ENCODE assay signal across 12 cellular contexts in the genomic region with DNA sequence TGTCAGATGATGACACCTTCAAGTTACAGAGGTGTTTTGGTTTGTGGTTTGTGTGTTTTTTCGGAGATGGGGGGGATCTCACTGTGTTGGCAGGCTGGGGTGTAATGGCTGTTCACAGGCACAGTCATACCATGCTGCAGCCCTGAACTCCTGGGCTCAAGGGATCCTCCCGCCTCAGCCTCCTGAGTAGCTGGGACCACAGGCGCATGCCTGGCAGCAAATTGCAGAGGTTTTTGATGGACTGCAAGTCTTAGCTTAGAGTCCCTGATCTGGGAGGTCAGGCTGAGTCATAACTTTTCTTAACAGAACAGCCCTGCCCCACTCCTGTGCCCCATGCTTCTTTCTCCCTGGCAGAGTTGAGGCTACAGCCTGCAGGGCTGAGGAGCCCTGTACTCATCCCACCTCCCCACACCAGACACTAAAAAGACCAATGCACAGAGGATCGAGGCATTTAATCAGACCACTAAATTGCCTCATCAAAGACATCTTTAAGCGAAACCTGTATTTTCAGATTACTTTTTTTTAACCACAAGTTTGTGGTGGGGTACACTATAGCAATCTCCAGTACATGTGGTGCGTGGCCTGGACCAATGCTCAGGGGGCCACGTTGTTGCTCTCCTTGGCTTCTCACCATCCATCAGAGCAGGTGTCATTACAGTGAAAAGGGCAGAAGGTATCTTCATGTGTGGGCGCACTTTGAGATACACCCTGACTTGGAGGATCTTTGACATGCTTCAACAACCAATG. TPM values are rescaled to one million over a fixed set of nuclear protein-coding genes. Genes with fewer than 3 reads are reported as not detected.
DNase-seq lines count a peak whose midpoint lies in the region; ATAC-seq and TF ChIP-seq lines count a peak whose summit lies in the region.
"Had no signal": no experiment of that assay in that cellular context is flagged by ENCODE, and none has a peak within 500 bp of the region (broad histone marks: within the 10 kb centered on the region; RNA-seq: fewer than 3 reads in every experiment).

No MANE protein-coding gene starts in this region.

- no peaks in the 10 kb centered on the region for H3K9me3 Mint-ChIP-seq in CD8-positive, alpha-beta T cell
- H3K9me3 Mint-ChIP-seq in activated T-helper 17 cell treated with anti-CD3 and anti-CD28 coated beads, Interleukin-2, amount 50 U/mL, for 72 hours, result no peaks in the 10 kb centered on the region

- H3K27ac Mint-ChIP-seq in CD8-positive, alpha-beta T cell, result peak overlapping the region; percentile 85
- peak overlapping the region; percentile 78 for H3K27ac Mint-ChIP-seq in activated T-helper 17 cell treated with anti-CD3 and anti-CD28 coated beads, Interleukin-2, amount 50 U/mL, for 72 hours

- H3K27me3 Mint-ChIP-seq in CD8-positive, alpha-beta T cell (ENCODE audit: low read depth), result no peaks in the 10 kb centered on the region
- no peaks in the 10 kb centered on the region for H3K27me3 Mint-ChIP-seq in activated T-helper 17 cell treated with anti-CD3 and anti-CD28 coated beads, Interleukin-2, amount 50 U/mL, for 72 hours

- peak in 3 of 7 experiments; percentile 33 to 59 (median 56) for DNase-seq in CD8-positive, alpha-beta T cell
- DNase-seq in iris pigment epithelial cell (ENCODE audit: low read depth) (peak; percentile 64), SIG-M5 (lab: John Stamatoyannopoulos, UW) (no peak), Ammon's horn (ENCODE audit: low spot score) (no peak)
- DNase-seq: body of pancreas, left cardiac atrium, transverse colon had no signal

- H3K9me3 ChIP-seq in CD8-positive, alpha-beta T cell (ENCODE audit: low read length), result no peaks in the 10 kb centered on the region
- no peaks in the 10 kb centered on the region for H3K9me3 ChIP-seq in HEK293 (ENCODE audit: control insufficient read depth, insufficient read depth, low read depth, low read length)
- H3K9me3 ChIP-seq: body of pancreas, transverse colon had no signal

- intact Hi-C loops in CD8-positive, alpha-beta T cell (cut with DNase I, micrococcal nuclease), result no loop called here

- H3K27me3 ChIP-seq in CD8-positive, alpha-beta T cell (ENCODE audit: insufficient read depth, low read length), result no peaks in the 10 kb centered on the region
- H3K27me3 ChIP-seq: body of pancreas, transverse colon had no signal

- no peak overlapping the region for H3K4me3 Mint-ChIP-seq in CD8-positive, alpha-beta T cell
- no peak overlapping the region for H3K4me3 Mint-ChIP-seq in activated T-helper 17 cell treated with anti-CD3 and anti-CD28 coated beads, Interleukin-2, amount 50 U/mL, for 72 hours

- peaks cover 7% of the 10 kb centered on the region for H3K36me3 ChIP-seq in CD8-positive, alpha-beta T cell (ENCODE audit: insufficient read depth, low read length)
- peaks cover 0 to 79% of the 10 kb centered on the region in 2 experiments; a peak in 2 of 3 replicates for H3K36me3 ChIP-seq in HEK293 (ENCODE audit: control insufficient read depth in 2 of 2, insufficient read depth in 1 of 2, low read length in 2 of 2)

- no peak overlapping the region for H3K27ac ChIP-seq in CD8-positive, alpha-beta T cell (ENCODE audit: low read depth, low read length)
- 0 out of 2 replicates have a peak overlapping the region, but pooled peaks have one; percentile 9 for H3K27ac ChIP-seq in HEK293 (ENCODE audit: extremely low read depth, low read depth, low read length)
- H3K27ac ChIP-seq: body of pancreas, parathyroid adenoma, transverse colon had no signal

- no peak overlapping the region for H3K4me3 ChIP-seq in CD8-positive, alpha-beta T cell (ENCODE audit: low read depth, low read length)
- H3K4me3 ChIP-seq in HEK293 (ENCODE audit: low read depth, low read length), result no peak overlapping the region
- H3K4me3 ChIP-seq: body of pancreas, transverse colon had no signal

- POLR2A ChIA-PET in CD8-positive, alpha-beta T cell (lab: Charles Lee), result interaction anchor here (0.9 kb wide), 1 partner anchor 13 kb away, joined by 3 read pairs; no protein-coding TSS in a partner anchor
- POLR2A ChIA-PET in HEK293 (lab: Yijun Ruan, JAX), result no interaction called here

- no peak for TF ChIP-seq CTCF in CD8-positive, alpha-beta T cell (IDR thresholded peaks at IDR 0.05)
- TF ChIP-seq CTCF in HEK293 (tag by site-specific recombination; IDR thresholded peaks at IDR 0.05), result no peak

- H3K4me1 Mint-ChIP-seq in CD8-positive, alpha-beta T cell (ENCODE audit: low read depth), result peaks cover 44% of the 10 kb centered on the region
- peaks cover 13% of the 10 kb centered on the region for H3K4me1 Mint-ChIP-seq in activated T-helper 17 cell treated with anti-CD3 and anti-CD28 coated beads, Interleukin-2, amount 50 U/mL, for 72 hours

- peaks cover 38% of the 10 kb centered on the region for H3K4me1 ChIP-seq in CD8-positive, alpha-beta T cell (ENCODE audit: insufficient read depth, low read length)
- H3K4me1 ChIP-seq in HEK293 (ENCODE audit: control insufficient read depth, insufficient read depth, low read length), result no peaks in the 10 kb centered on the region
- H3K4me1 ChIP-seq: body of pancreas had no signal

- peak; percentile 90 for ATAC-seq in CD8-positive, alpha-beta T cell
- ATAC-seq in activated T-helper 17 cell treated with anti-CD3 and anti-CD28 coated beads, Interleukin-2, amount 50 U/mL, for 72 hours (replicated peaks), result peak; percentile 64
- ATAC-seq in GM19467 (IDR thresholded peaks at IDR 0.05; ENCODE audit: unreplicated experiment), result no peak
- no peak for ATAC-seq in GM21825 (IDR thresholded peaks at IDR 0.05; ENCODE audit: unreplicated experiment)
- ATAC-seq: body of pancreas, left cardiac atrium had no signal

- H3K36me3 Mint-ChIP-seq in CD8-positive, alpha-beta T cell, result peaks cover 48% of the 10 kb centered on the region
- H3K36me3 Mint-ChIP-seq in activated T-helper 17 cell treated with anti-CD3 and anti-CD28 coated beads, Interleukin-2, amount 50 U/mL, for 72 hours (ENCODE audit: low read depth), result peaks cover 44% of the 10 kb centered on the region

- CTCF ChIA-PET in CD8-positive, alpha-beta T cell (lab: Charles Lee), result interaction anchor here (1.4 to 2.3 kb wide), 4 partner anchors 9 to 20 kb away, joined by 3 to 7 read pairs (median 6); no protein-coding TSS in a partner anchor
- CTCF ChIA-PET in HEK293 (lab: Yijun Ruan, JAX), result interaction anchor here (1.4 to 1.5 kb wide), 2 partner anchors 11 to 112 kb away, joined by 3 to 9 read pairs; no protein-coding TSS in a partner anchor

TF ChIP-seq in HEK293, 187 proteins besides CTCF, POLR2A, EP300 and RAD21:
- TF ChIP-seq, protein P1, sequence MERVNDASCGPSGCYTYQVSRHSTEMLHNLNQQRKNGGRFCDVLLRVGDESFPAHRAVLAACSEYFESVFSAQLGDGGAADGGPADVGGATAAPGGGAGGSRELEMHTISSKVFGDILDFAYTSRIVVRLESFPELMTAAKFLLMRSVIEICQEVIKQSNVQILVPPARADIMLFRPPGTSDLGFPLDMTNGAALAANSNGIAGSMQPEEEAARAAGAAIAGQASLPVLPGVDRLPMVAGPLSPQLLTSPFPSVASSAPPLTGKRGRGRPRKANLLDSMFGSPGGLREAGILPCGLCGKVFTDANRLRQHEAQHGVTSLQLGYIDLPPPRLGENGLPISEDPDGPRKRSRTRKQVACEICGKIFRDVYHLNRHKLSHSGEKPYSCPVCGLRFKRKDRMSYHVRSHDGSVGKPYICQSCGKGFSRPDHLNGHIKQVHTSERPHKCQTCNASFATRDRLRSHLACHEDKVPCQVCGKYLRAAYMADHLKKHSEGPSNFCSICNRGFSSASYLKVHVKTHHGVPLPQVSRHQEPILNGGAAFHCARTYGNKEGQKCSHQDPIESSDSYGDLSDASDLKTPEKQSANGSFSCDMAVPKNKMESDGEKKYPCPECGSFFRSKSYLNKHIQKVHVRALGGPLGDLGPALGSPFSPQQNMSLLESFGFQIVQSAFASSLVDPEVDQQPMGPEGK (tag by site-specific recombination; IDR thresholded peaks at IDR 0.05), result no peak
- TF ChIP-seq ZSCAN30 (tag by site-specific recombination; IDR thresholded peaks at IDR 0.05) (no peak), ZNF37A (tag by site-specific recombination; IDR thresholded peaks at IDR 0.05) (no peak), ZNF777 (tag by site-specific recombination; IDR thresholded peaks at IDR 0.05; ENCODE audit: borderline replicate concordance) (no peak)
- TF ChIP-seq, protein P2, sequence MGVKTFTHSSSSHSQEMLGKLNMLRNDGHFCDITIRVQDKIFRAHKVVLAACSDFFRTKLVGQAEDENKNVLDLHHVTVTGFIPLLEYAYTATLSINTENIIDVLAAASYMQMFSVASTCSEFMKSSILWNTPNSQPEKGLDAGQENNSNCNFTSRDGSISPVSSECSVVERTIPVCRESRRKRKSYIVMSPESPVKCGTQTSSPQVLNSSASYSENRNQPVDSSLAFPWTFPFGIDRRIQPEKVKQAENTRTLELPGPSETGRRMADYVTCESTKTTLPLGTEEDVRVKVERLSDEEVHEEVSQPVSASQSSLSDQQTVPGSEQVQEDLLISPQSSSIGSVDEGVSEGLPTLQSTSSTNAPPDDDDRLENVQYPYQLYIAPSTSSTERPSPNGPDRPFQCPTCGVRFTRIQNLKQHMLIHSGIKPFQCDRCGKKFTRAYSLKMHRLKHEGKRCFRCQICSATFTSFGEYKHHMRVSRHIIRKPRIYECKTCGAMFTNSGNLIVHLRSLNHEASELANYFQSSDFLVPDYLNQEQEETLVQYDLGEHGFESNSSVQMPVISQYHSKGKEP (tag by site-specific recombination; IDR thresholded peaks at IDR 0.05), result peak; percentile 45; the same call in 1 of the 2 replicates

RNA-seq across cellular contexts. Expression of a gene that starts 17.1 kb away (rescaled TPM):
- 10 to 100 TPM; 15.9 to 17.2 TPM for total RNA-seq in CD8-positive, alpha-beta T cell
- total RNA-seq in activated T-helper 17 cell treated with anti-CD3 and anti-CD28 coated beads, Interleukin-2, amount 50 U/mL, for 72 hours, result 10 to 100 TPM; 25.9 to 47.8 TPM

Comparison
In these comparisons a context has a peak if more than half of its experiments do, and no peak if none do; other contexts are left out.
1. ATAC-seq: peak in CD8-positive, alpha-beta T cell (single experiment) and activated T-helper 17 cell treated with anti-CD3 and anti-CD28 coated beads, Interleukin-2, amount 50 U/mL, for 72 hours (single experiment); none in GM19467 (single experiment) and GM21825 (single experiment).